In genomic region chr3:138186803-138187295, GRCh38 we compare ENCODE assay signal across 8 cellular contexts. TPM values are rescaled to one million over a fixed set of nuclear protein-coding genes. Genes with fewer than 3 reads are reported as not detected.
DNase-seq lines count a peak whose midpoint lies in the region; ATAC-seq, FAIRE-seq and TF ChIP-seq lines count a peak whose summit lies in the region.

No MANE protein-coding gene starts in this region.

- H3K36me3 ChIP-seq in HepG2 (replicated peaks in 1 of 2; ENCODE audit: control insufficient read depth in 1 of 2, insufficient read depth in 2 of 2, low read length in 2 of 2), result peaks cover 0 to 4% of the 10 kb centered on the region in 2 experiments; a peak in 2 of 5 replicates

- peaks cover 0 to 4% of the 10 kb centered on the region in 2 experiments; a peak in 3 of 5 replicates for H3K27me3 ChIP-seq in HepG2 (ENCODE audit: control insufficient read depth in 1 of 2, insufficient read depth in 2 of 2, low read length in 2 of 2)

- no peak for TF ChIP-seq CTCF in activated B cell treated with CpG ODN at 0.5 μM for 24 hours (IDR thresholded peaks at IDR 0.05)
- TF ChIP-seq CTCF in choroid plexus epithelial cell (conservative IDR thresholded peaks at IDR 0.05; ENCODE audit: low read depth, low read length), result no peak
- no peak for TF ChIP-seq CTCF in HepG2 (CRISPR knock-in tag; IDR thresholded peaks at IDR 0.05)

- H3K9me3 ChIP-seq in HepG2 (ENCODE audit: low read length), result no peaks in the 10 kb centered on the region

- DNase-seq in NCI-H1694 (lab: John Stamatoyannopoulos, UW), result peak; percentile 83
- no peak for DNase-seq in NCI-H1694 treated with DMSO at 0.1 percent for 48 hours (lab: John Stamatoyannopoulos, UW)
- peak; percentile 15 for DNase-seq in NCI-H187 treated with DMSO at 0.1 percent for 48 hours (lab: John Stamatoyannopoulos, UW)
- DNase-seq in activated B cell treated with CpG ODN at 0.5 μM for 24 hours, result no peak
- peak; percentile 93 for DNase-seq in choroid plexus epithelial cell (ENCODE audit: low read depth)
- DNase-seq in HepG2 (ENCODE audit: low spot score), result no peak
- peak; percentile 91 for DNase-seq in stimulated activated CD4-positive, alpha-beta T cell treated with anti-CD3 and anti-CD28 coated beads, Interleukin-4, amount 100 ng/mL, for 24 hours

- peak overlapping the region; percentile 93 for H3K4me2 ChIP-seq in HepG2 (ENCODE audit: low read depth, low read length)

- H3K36me3 Mint-ChIP-seq in activated B cell treated with CpG ODN at 0.5 μM for 24 hours (ENCODE audit: low read depth), result peaks cover 19% of the 10 kb centered on the region

- no TSS peak for BruUV-seq in HepG2 (replicated peaks; lab: Mats Ljungman, UMichigan)

- ATAC-seq in HG02885 (IDR thresholded peaks at IDR 0.05; ENCODE audit: poor library complexity, unreplicated experiment), result peak; percentile 92
- peak; percentile 94 for ATAC-seq in activated B cell treated with CpG ODN at 0.5 μM for 24 hours (ENCODE audit: low read depth)
- peak; percentile 31 for ATAC-seq in HepG2

- in situ Hi-C loops in HepG2 (cut with HindIII; ENCODE audit: extremely low pct_ligation_motif_present, low pct_unique_long_range_greater_than_20kb), result loop anchor here (10.0 kb wide), 1 partner anchor 138 kb away; the partner anchor contains the start of gene NME9

- peaks cover 37% of the 10 kb centered on the region for H3K4me1 Mint-ChIP-seq in activated B cell treated with CpG ODN at 0.5 μM for 24 hours

- H4K20me1 ChIP-seq in HepG2 (ENCODE audit: insufficient read depth, low read length), result peaks cover 10% of the 10 kb centered on the region; the same call in 1 of the 2 replicates

- CTCF ChIA-PET in activated B cell treated with CpG ODN at 0.5 μM for 24 hours (lab: Charles Lee), result interaction anchor here (1.1 to 1.2 kb wide), 3 partner anchors 13 to 728 kb away, joined by 3 to 6 read pairs (median 4); partner anchors contain the start of gene DBR1
- CTCF ChIA-PET in HepG2 (lab: Yijun Ruan, JAX; ENCODE audit: low intra/inter-chr PET ratio, low total read pairs), result no interaction called here

- FAIRE-seq in HepG2 (lab: Jason Lieb, UNC), result peak; percentile 62

- peak overlapping the region; percentile 99 for H3K27ac Mint-ChIP-seq in activated B cell treated with CpG ODN at 0.5 μM for 24 hours

- POLR2A ChIA-PET in activated B cell treated with CpG ODN at 0.5 μM for 24 hours (lab: Charles Lee) (interaction anchor here (0.5 to 2.7 kb wide), 6 partner anchors 13 to 1435 kb away, joined by 3 to 42 read pairs (median 6); partner anchors contain the start of genes DBR1 and STAG1), HepG2 (lab: Yijun Ruan, JAX) (interaction anchor here (1.0 to 3.4 kb wide), 7 partner anchors 10 to 1991 kb away, joined by 3 to 39 read pairs (median 4); partner anchors contain the start of genes CEP70, DBR1, DZIP1L and ESYT3)

- H3K4me3 Mint-ChIP-seq in activated B cell treated with CpG ODN at 0.5 μM for 24 hours, result peak overlapping the region; percentile 92

- no peak for TF ChIP-seq POLR2A in HepG2 (IDR thresholded peaks at IDR 0.05; ENCODE audit: insufficient read depth in 1 of 2, low read depth in 2 of 2, low read length in 2 of 2)

- peak overlapping the region; percentile 97 for H3K27ac ChIP-seq in HepG2 (ENCODE audit: extremely low read length, insufficient read depth, low read length)

- TF ChIP-seq EP300 in HepG2 (IDR thresholded peaks at IDR 0.05; ENCODE audit: low read depth in 2 of 2, low read length in 2 of 2) (no peak), HepG2 (CRISPR knock-in tag; IDR thresholded peaks at IDR 0.05; ENCODE audit: borderline replicate concordance) (no peak)

- H3K9ac ChIP-seq in HepG2 (ENCODE audit: insufficient read depth, low read depth, low read length), result peak overlapping the region; percentile 93

- TF ChIP-seq RAD21 in HepG2 (CRISPR knock-in tag; IDR thresholded peaks at IDR 0.05), result no peak

- H3K27me3 Mint-ChIP-seq in activated B cell treated with CpG ODN at 0.5 μM for 24 hours, result peaks cover 5% of the 10 kb centered on the region

- H3K4me1 ChIP-seq in HepG2 (ENCODE audit: insufficient read depth, low read length), result peaks cover 53% of the 10 kb centered on the region

- intact Hi-C loops in activated B cell treated with CpG ODN at 0.5 μM for 24 hours (cut with micrococcal nuclease), result loop anchor here (1.0 to 10.0 kb wide), 13 partner anchors 12 to 1990 kb away; partner anchors contain the start of genes CEP70, COPB2, DBR1 and MRPS22
- intact Hi-C loops in HepG2 (cut with micrococcal nuclease; ENCODE audit: unreplicated experiment), result loop anchor here (5.0 to 10.0 kb wide), 2 partner anchors 160 to 238 kb away; partner anchors contain the start of gene MRAS

- H3K4me3 ChIP-seq in choroid plexus epithelial cell (ENCODE audit: low read depth, low read length) (peak overlapping the region; percentile 95), HepG2 (replicated peaks in 1 of 3; ENCODE audit: insufficient read depth in 1 of 3, low read depth in 2 of 3, low read length in 3 of 3) (peak overlapping the region; percentile 87 to 97 (median 91))

- H2AFZ ChIP-seq in HepG2 (ENCODE audit: low read length), result peak overlapping the region; percentile 97

- no peaks in the 10 kb centered on the region for H3K9me3 Mint-ChIP-seq in activated B cell treated with CpG ODN at 0.5 μM for 24 hours

- 0% methylated on average over 25 of the region's 25 CpGs for WGBS in HepG2 (ENCODE audit: low lambda C conversion rate)

- peaks cover 46% of the 10 kb centered on the region for H3K79me2 ChIP-seq in HepG2 (ENCODE audit: insufficient read depth, low read length)

RNA-seq across cellular contexts. Expression of gene ARMC8, which starts 0.3 kb away (rescaled TPM):
- total RNA-seq in activated B cell treated with CpG ODN at 0.5 μM for 24 hours, result 69.2 and 82.3 TPM in 2 replicates
- 38.9 and 48.9 TPM in 2 replicates for total RNA-seq in HepG2 (2016; rRNA removed; fragmentation: Illumina TruSeq; extraction: Trizol)
- total RNA-seq in HepG2 (2016; cell fraction: cytosol; rRNA removed; fragmentation: Illumina TruSeq; extraction: Trizol; ENCODE audit: low read depth), result 18.2 and 23.7 TPM in 2 replicates
- 43.7 and 56.0 TPM in 2 replicates for total RNA-seq in HepG2 (2016; cell fraction: insoluble cytoplasmic fraction; rRNA removed; fragmentation: Illumina TruSeq; extraction: Trizol)
- total RNA-seq in HepG2 (2016; cell fraction: membrane; rRNA removed; fragmentation: Illumina TruSeq; extraction: Trizol), result 24.2 and 24.4 TPM in 2 replicates
- 70.4 and 70.9 TPM in 2 replicates for total RNA-seq in HepG2 (2016; cell fraction: nucleus; rRNA removed; fragmentation: Illumina TruSeq; extraction: Trizol)
- 50.7 and 55.3 TPM in 2 replicates for polyA plus RNA-seq in HepG2 (2011; rRNA removed)
- 22.8 and 25.0 TPM in 2 replicates for polyA plus RNA-seq in HepG2 (2011; cell fraction: cytosol; rRNA removed)
- 65.8 and 93.8 TPM in 2 replicates for polyA plus RNA-seq in HepG2 (2011; cell fraction: nucleus; rRNA removed)
- polyA plus RNA-seq in HepG2 (2012), result 19.5 and 22.5 TPM in 2 replicates
- 3.6 and 3.9 TPM in 2 replicates for polyA plus RNA-seq in HepG2 (2016; cell fraction: cytosol; fragmentation: Illumina TruSeq; extraction: Trizol; ENCODE audit: low read depth)
- polyA plus RNA-seq in HepG2 (2016; cell fraction: insoluble cytoplasmic fraction; fragmentation: Illumina TruSeq; extraction: Trizol; ENCODE audit: low read depth), result 35.8 and 49.4 TPM in 2 replicates
- polyA plus RNA-seq in HepG2 (2016; cell fraction: membrane; fragmentation: Illumina TruSeq; extraction: Trizol; ENCODE audit: low read depth), result 7.3 and 8.2 TPM in 2 replicates
- 36.5 and 48.8 TPM in 2 replicates for polyA plus RNA-seq in HepG2 (2016; cell fraction: nucleus; fragmentation: Illumina TruSeq; extraction: Trizol; ENCODE audit: insufficient read depth, low read depth)
- polyA minus RNA-seq in HepG2 (2011; rRNA and poly(A)+ RNA removed; ENCODE audit: low replicate concordance), result 194 and 251 TPM in 2 replicates
- polyA minus RNA-seq in HepG2 (2011; cell fraction: cytosol; rRNA and poly(A)+ RNA removed), result 31.1 and 35.2 TPM in 2 replicates
- 121 and 148 TPM in 2 replicates for polyA minus RNA-seq in HepG2 (2011; cell fraction: nucleus; rRNA and poly(A)+ RNA removed)

RNA-seq across cellular contexts. Expression of gene DBR1, which starts 12.1 kb away (rescaled TPM):
- total RNA-seq in activated B cell treated with CpG ODN at 0.5 μM for 24 hours (19.6 and 19.9 TPM in 2 replicates), HepG2 (2016; rRNA removed; fragmentation: Illumina TruSeq; extraction: Trizol) (16.7 and 22.7 TPM in 2 replicates)
- total RNA-seq in HepG2 (2016; cell fraction: cytosol; rRNA removed; fragmentation: Illumina TruSeq; extraction: Trizol; ENCODE audit: low read depth), result 1.6 and 1.9 TPM in 2 replicates
- 18.0 and 23.8 TPM in 2 replicates for total RNA-seq in HepG2 (2016; cell fraction: insoluble cytoplasmic fraction; rRNA removed; fragmentation: Illumina TruSeq; extraction: Trizol)
- 4.4 and 5.9 TPM in 2 replicates for total RNA-seq in HepG2 (2016; cell fraction: membrane; rRNA removed; fragmentation: Illumina TruSeq; extraction: Trizol)
- 8.9 and 12.6 TPM in 2 replicates for total RNA-seq in HepG2 (2016; cell fraction: nucleus; rRNA removed; fragmentation: Illumina TruSeq; extraction: Trizol)
- polyA plus RNA-seq in HepG2 (2011; rRNA removed), result 6.1 and 6.4 TPM in 2 replicates
- polyA plus RNA-seq in HepG2 (2011; cell fraction: cytosol; rRNA removed), result 4.3 and 5.6 TPM in 2 replicates
- polyA plus RNA-seq in HepG2 (2011; cell fraction: nucleus; rRNA removed), result 3.2 and 6.3 TPM in 2 replicates
- 4.5 and 6.3 TPM in 2 replicates for polyA plus RNA-seq in HepG2 (2012)
- polyA plus RNA-seq in HepG2 (2016; cell fraction: cytosol; fragmentation: Illumina TruSeq; extraction: Trizol; ENCODE audit: low read depth), result 0.51 and 0.66 TPM in 2 replicates
- polyA plus RNA-seq in HepG2 (2016; cell fraction: insoluble cytoplasmic fraction; fragmentation: Illumina TruSeq; extraction: Trizol; ENCODE audit: low read depth), result 17.7 and 18.8 TPM in 2 replicates
- 1.5 and 1.8 TPM in 2 replicates for polyA plus RNA-seq in HepG2 (2016; cell fraction: membrane; fragmentation: Illumina TruSeq; extraction: Trizol; ENCODE audit: low read depth)
- 11.3 and 15.7 TPM in 2 replicates for polyA plus RNA-seq in HepG2 (2016; cell fraction: nucleus; fragmentation: Illumina TruSeq; extraction: Trizol; ENCODE audit: insufficient read depth, low read depth)
- polyA minus RNA-seq in HepG2 (2011; rRNA and poly(A)+ RNA removed; ENCODE audit: low replicate concordance), result 4.2 and 5.9 TPM in 2 replicates
- polyA minus RNA-seq in HepG2 (2011; cell fraction: cytosol; rRNA and poly(A)+ RNA removed), result 4.1 and 5.1 TPM in 2 replicates
- 6.6 and 7.7 TPM in 2 replicates for polyA minus RNA-seq in HepG2 (2011; cell fraction: nucleus; rRNA and poly(A)+ RNA removed)

RNA-seq across cellular contexts. Expression of gene A4GNT, which starts 54.7 kb away (rescaled TPM):
- total RNA-seq in activated B cell treated with CpG ODN at 0.5 μM for 24 hours, result not detected in 2 replicates
- total RNA-seq in HepG2 (2016; rRNA removed; fragmentation: Illumina TruSeq; extraction: Trizol), result not detected in 2 replicates
- total RNA-seq in HepG2 (2016; cell fraction: cytosol; rRNA removed; fragmentation: Illumina TruSeq; extraction: Trizol; ENCODE audit: low read depth), result not detected in 2 replicates
- total RNA-seq in HepG2 (2016; cell fraction: insoluble cytoplasmic fraction; rRNA removed; fragmentation: Illumina TruSeq; extraction: Trizol), result not detected in 2 replicates
- total RNA-seq in HepG2 (2016; cell fraction: membrane; rRNA removed; fragmentation: Illumina TruSeq; extraction: Trizol), result not detected in 2 replicates
- total RNA-seq in HepG2 (2016; cell fraction: nucleus; rRNA removed; fragmentation: Illumina TruSeq; extraction: Trizol), result not detected in 2 replicates
- polyA plus RNA-seq in HepG2 (2011; rRNA removed), result not detected in 2 replicates
- polyA plus RNA-seq in HepG2 (2011; cell fraction: cytosol; rRNA removed), result not detected in 2 replicates
- polyA plus RNA-seq in HepG2 (2011; cell fraction: nucleus; rRNA removed), result not detected in 2 replicates
- polyA plus RNA-seq in HepG2 (2012), result not detected in 2 replicates
- polyA plus RNA-seq in HepG2 (2016; cell fraction: cytosol; fragmentation: Illumina TruSeq; extraction: Trizol; ENCODE audit: low read depth), result not detected in 2 replicates
- not detected in 2 replicates for polyA plus RNA-seq in HepG2 (2016; cell fraction: insoluble cytoplasmic fraction; fragmentation: Illumina TruSeq; extraction: Trizol; ENCODE audit: low read depth)
- polyA plus RNA-seq in HepG2 (2016; cell fraction: membrane; fragmentation: Illumina TruSeq; extraction: Trizol; ENCODE audit: low read depth), result not detected in 2 replicates
- not detected in 2 replicates for polyA plus RNA-seq in HepG2 (2016; cell fraction: nucleus; fragmentation: Illumina TruSeq; extraction: Trizol; ENCODE audit: insufficient read depth, low read depth)
- polyA minus RNA-seq in HepG2 (2011; rRNA and poly(A)+ RNA removed; ENCODE audit: low replicate concordance), result not detected in 2 replicates
- polyA minus RNA-seq in HepG2 (2011; cell fraction: cytosol; rRNA and poly(A)+ RNA removed), result not detected in 2 replicates
- not detected in 2 replicates for polyA minus RNA-seq in HepG2 (2011; cell fraction: nucleus; rRNA and poly(A)+ RNA removed)

Comparison
In these comparisons a context has a peak if more than half of its experiments do, and no peak if none do; other contexts are left out.
1. DNase-seq: peak in NCI-H1694 (single experiment), NCI-H187 treated with DMSO at 0.1 percent for 48 hours (single experiment), choroid plexus epithelial cell (single experiment) and stimulated activated CD4-positive, alpha-beta T cell treated with anti-CD3 and anti-CD28 coated beads, Interleukin-4, amount 100 ng/mL, for 24 hours (single experiment); none in NCI-H1694 treated with DMSO at 0.1 percent for 48 hours (single experiment), activated B cell treated with CpG ODN at 0.5 μM for 24 hours (single experiment) and HepG2 (single experiment).
2. ATAC-seq: peak in every context shown above with its lines; median percentile 94 in activated B cell treated with CpG ODN at 0.5 μM for 24 hours; 92 in HG02885; 31 in HepG2.